ENCODE assay signal across 1 cellular context in the genomic region with DNA sequence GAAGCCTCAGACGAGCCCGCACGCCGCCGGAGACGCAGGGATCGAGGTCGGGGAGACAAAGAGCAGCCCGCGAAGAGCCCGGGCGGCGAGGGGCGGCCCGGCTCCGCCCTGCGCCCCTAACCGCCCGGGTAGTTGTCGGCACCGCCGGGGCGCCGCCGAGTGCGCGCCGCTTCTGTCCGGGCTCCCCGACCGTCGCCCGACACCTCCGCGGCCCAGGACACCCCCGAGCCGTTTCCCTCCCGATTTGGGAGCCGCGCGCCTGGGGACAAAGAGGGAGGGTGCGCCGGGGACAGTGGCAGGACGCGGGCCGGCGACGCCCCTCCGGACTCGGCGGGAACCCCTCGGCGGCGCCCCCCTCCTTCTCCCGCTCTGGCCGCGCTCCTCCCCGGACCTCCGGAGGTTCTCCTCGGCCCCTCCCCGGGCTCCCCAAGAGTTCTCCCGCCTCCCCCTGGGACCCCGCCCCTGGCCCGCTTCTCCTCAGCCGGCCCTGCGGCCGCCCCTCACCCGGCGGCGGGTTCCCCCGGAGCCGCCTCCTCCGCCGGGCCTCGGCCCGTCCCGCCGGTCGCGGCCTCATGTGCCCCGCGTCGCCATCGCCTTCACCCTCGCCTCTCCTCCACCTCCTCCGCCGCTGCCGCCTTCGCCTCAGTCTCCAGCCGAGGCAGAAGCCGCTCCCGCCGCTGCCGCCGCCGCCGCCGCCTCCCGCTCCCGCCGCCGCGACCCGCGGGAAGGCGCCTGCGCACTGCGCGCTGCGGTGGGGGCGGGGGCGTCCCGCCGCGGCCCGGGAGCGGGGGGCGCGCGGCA.
TF ChIP-seq lines count a peak whose summit lies in the region.

A gene (minus strand): TSS at position 730 of the 801 bp plus-strand sequence. CDS start 24,470 bp downstream, outside the sequence.

TF ChIP-seq in GM12878, 131 proteins besides CTCF, POLR2A, EP300 and RAD21 (continued from another document):
- 0 out of 2 replicates have a peak, but pooled peaks have one; percentile 15 for TF ChIP-seq BACH1 (IDR thresholded peaks at IDR 0.05; ENCODE audit: borderline replicate concordance)
